Comparison of ENCODE assay signal across 8 cellular contexts in the genomic region with DNA sequence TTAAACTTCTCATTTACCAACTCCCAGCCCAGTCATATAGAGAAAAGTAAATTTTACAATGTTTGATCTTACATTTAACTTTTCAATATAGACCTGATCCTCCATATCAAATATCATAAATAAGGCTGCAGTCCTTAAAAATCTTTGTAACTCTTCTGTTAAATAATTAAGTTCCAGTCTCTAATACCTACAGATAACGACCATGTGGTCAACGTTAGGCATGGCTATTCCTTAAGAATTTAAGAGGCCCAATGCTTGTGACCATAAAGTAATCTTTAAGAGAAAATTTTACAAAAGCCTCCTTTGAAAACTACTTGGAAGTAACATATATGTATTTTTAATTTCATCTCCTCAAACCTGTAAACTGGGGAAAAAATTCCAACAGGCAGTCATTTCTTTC. TPM values are rescaled to one million over a fixed set of nuclear protein-coding genes. Genes with fewer than 3 reads are reported as not detected.
A peak's percentile ranks its signal among the peaks of the same experiment; 100 is the strongest.
DNase-seq lines count a peak whose midpoint lies in the region; TF ChIP-seq lines count a peak whose summit lies in the region.

No MANE protein-coding gene starts in this region.

- peaks cover 2% of the 10 kb centered on the region for H3K79me1 ChIP-seq in H9 (ENCODE audit: insufficient read depth, low read depth, low read length, poor library complexity, severe bottlenecking)

- no peak overlapping the region for H4K91ac ChIP-seq in H9 (ENCODE audit: insufficient read length, low read depth, low read length)

- H3K4ac ChIP-seq in H9 (ENCODE audit: low read depth, low read length), result no peak overlapping the region

- H3K9ac ChIP-seq in BLaER1 treated with 17β-estradiol and CSF1 and Interleukin-3, amounts not matched to agents 10 nM and 100 nM, result peak overlapping the region; percentile 74 to 96 (median 91); a peak in 21 of 22 replicates
- peak overlapping the region; percentile 69 for H3K9ac ChIP-seq in H9 (ENCODE audit: extremely low read depth, insufficient read length, low read length)

- CTCF ChIA-PET in activated CD4-positive, alpha-beta memory T cell treated with anti-CD3 and anti-CD28 coated beads, Interleukin-2, amount 10 ng/mL, durations not matched to agents 7 days and 5 days (lab: Charles Lee), result interaction anchor here (0.7 kb wide), 1 partner anchor 19 kb away, joined by 3 read pairs; no protein-coding TSS in a partner anchor

- H2BK120ac ChIP-seq in H9 (ENCODE audit: low read depth, low read length, poor library complexity, severe bottlenecking), result no peak overlapping the region

- no peak overlapping the region for H2BK12ac ChIP-seq in H9 (ENCODE audit: insufficient read length, low read depth, low read length)

- H3K27me3 ChIP-seq in BLaER1 treated with 17β-estradiol and CSF1 and Interleukin-3, amounts not matched to agents 10 nM and 100 nM, result no peaks in the 10 kb centered on the region
- H3K27me3 ChIP-seq in H9 (ENCODE audit: insufficient read depth, low read length) (no peaks in the 10 kb centered on the region), dorsolateral prefrontal cortex (no peaks in the 10 kb centered on the region)

- H3K4me1 ChIP-seq in BLaER1 treated with 17β-estradiol and CSF1 and Interleukin-3, amounts not matched to agents 10 nM and 100 nM, result peaks cover 54 to 75% (median 66%) of the 10 kb centered on the region in 10 experiments
- no peaks in the 10 kb centered on the region; the same call in 1 of the 2 replicates for H3K4me1 ChIP-seq in H9 (ENCODE audit: insufficient read depth, low read length)

- H3K14ac ChIP-seq in H9 (ENCODE audit: insufficient read depth, low read length), result no peak overlapping the region

- POLR2A ChIA-PET in activated CD4-positive, alpha-beta memory T cell treated with anti-CD3 and anti-CD28 coated beads, Interleukin-2, amount 10 ng/mL, durations not matched to agents 7 days and 5 days (lab: Charles Lee), result interaction anchor here (1.0 to 4.0 kb wide), 4 partner anchors 10 to 21 kb away, joined by 3 to 25 read pairs (median 8); a partner anchor contains a TSS

- peaks cover 23 to 35% (median 24%) of the 10 kb centered on the region in 3 experiments; a peak in 6 of 7 replicates for H3K36me3 Mint-ChIP-seq in H9 (ENCODE audit: insufficient read depth in 1 of 3, low read depth in 3 of 3)
- H3K36me3 Mint-ChIP-seq in activated CD4-positive, alpha-beta memory T cell treated with anti-CD3 and anti-CD28 coated beads, Interleukin-2, amount 10 ng/mL, durations not matched to agents 7 days and 5 days (ENCODE audit: low read depth), result peaks cover 71% of the 10 kb centered on the region

- H3K4me2 ChIP-seq in BLaER1 treated with 17β-estradiol and CSF1 and Interleukin-3, amounts not matched to agents 10 nM and 100 nM, result peak overlapping the region; percentile 76 to 98 (median 84)
- peak overlapping the region; percentile 72 for H3K4me2 ChIP-seq in H9 (ENCODE audit: insufficient read depth, insufficient read length, low read length)

- no peak overlapping the region for H4K5ac ChIP-seq in H9 (ENCODE audit: insufficient read length, low read depth, low read length)

- DNase-seq in H9, result no peak
- no peak for DNase-seq in activated CD4-positive, alpha-beta memory T cell treated with anti-CD3 and anti-CD28 coated beads, Interleukin-2, amount 10 ng/mL, durations not matched to agents 7 days and 5 days
- no peak for DNase-seq in UCSD-AML1 (lab: John Stamatoyannopoulos, UW; ENCODE audit: unreplicated experiment)
- no peak for DNase-seq in stimulated activated CD4-positive, alpha-beta T cell treated with anti-CD3 and anti-CD28 coated beads, Interleukin-4, amount 100 ng/mL, for 1 hour
- DNase-seq in midbrain (lab: John Stamatoyannopoulos, UW), result no peak
- DNase-seq in dorsolateral prefrontal cortex, result no peak

- no peak overlapping the region for H2AFZ ChIP-seq in H9 (ENCODE audit: low read length)

- no CpG with 5 or more reads among the region's 2 CpGs for WGBS in H9 (ENCODE audit: extremely low coverage, insufficient read length, low lambda C conversion rate)

- no peak overlapping the region for H2AK5ac ChIP-seq in H9 (ENCODE audit: insufficient read length, low read length)

- intact Hi-C loops in dorsolateral prefrontal cortex (cut with DNase I), result no loop called here

- peaks cover 67% of the 10 kb centered on the region for H3K79me2 ChIP-seq in H9 (ENCODE audit: insufficient read depth, low read length)

- H2BK5ac ChIP-seq in H9 (ENCODE audit: insufficient read length, low read length), result no peak overlapping the region

- no peak overlapping the region for H4K8ac ChIP-seq in H9 (replicated peaks; ENCODE audit: insufficient read length, low read depth, low read length)

- peak overlapping the region; percentile 92 to 98 for H3K4me3 Mint-ChIP-seq in H9
- peak overlapping the region; percentile 90 for H3K4me3 Mint-ChIP-seq in activated CD4-positive, alpha-beta memory T cell treated with anti-CD3 and anti-CD28 coated beads, Interleukin-2, amount 10 ng/mL, durations not matched to agents 7 days and 5 days

- H2BK20ac ChIP-seq in H9 (ENCODE audit: low read depth, low read length, poor library complexity, severe bottlenecking), result no peak overlapping the region

- H3K27me3 Mint-ChIP-seq in H9 (ENCODE audit: low read depth), result no peaks in the 10 kb centered on the region; the same call in 1 of the 2 replicates
- H3K27me3 Mint-ChIP-seq in activated CD4-positive, alpha-beta memory T cell treated with anti-CD3 and anti-CD28 coated beads, Interleukin-2, amount 10 ng/mL, durations not matched to agents 7 days and 5 days, result no peaks in the 10 kb centered on the region

- H2BK15ac ChIP-seq in H9 (ENCODE audit: low read depth, low read length), result no peak overlapping the region

- H3K27ac ChIP-seq in BLaER1 treated with 17β-estradiol and CSF1 and Interleukin-3, amounts not matched to agents 10 nM and 100 nM, result peak overlapping the region in 9 of 11 experiments; percentile 86 to 97 (median 95); a peak in 14 of 22 replicates
- H3K27ac ChIP-seq in H9 (ENCODE audit: insufficient read length, low read depth, low read length), result no peak overlapping the region
- H3K27ac ChIP-seq in dorsolateral prefrontal cortex, result no peak overlapping the region

- H4K20me1 ChIP-seq in BLaER1 treated with 17β-estradiol and CSF1 and Interleukin-3, amounts not matched to agents 10 nM and 100 nM, result peaks cover 16 to 82% (median 64%) of the 10 kb centered on the region in 11 experiments
- H4K20me1 ChIP-seq in H9 (ENCODE audit: control insufficient read depth, insufficient read depth, insufficient read length), result no peaks in the 10 kb centered on the region

- no peak overlapping the region for H3K18ac ChIP-seq in H9 (ENCODE audit: insufficient read length, low read depth, low read length)

- H3K9me3 ChIP-seq in BLaER1 treated with 17β-estradiol and CSF1 and Interleukin-3, amounts not matched to agents 10 nM and 100 nM (replicated peaks in 1 of 11), result peaks cover 0 to 8% (median 0%) of the 10 kb centered on the region in 11 experiments; a peak in 3 of 22 replicates
- H3K9me3 ChIP-seq in H9 (ENCODE audit: control insufficient read depth, low read depth, low read length), result no peaks in the 10 kb centered on the region
- H3K9me3 ChIP-seq in iPS-18c (ENCODE audit: control insufficient read depth, insufficient read depth, low read length), result no peaks in the 10 kb centered on the region

- H3K27ac Mint-ChIP-seq in H9, result no peak overlapping the region; a peak in 1 of 7 replicates
- H3K27ac Mint-ChIP-seq in activated CD4-positive, alpha-beta memory T cell treated with anti-CD3 and anti-CD28 coated beads, Interleukin-2, amount 10 ng/mL, durations not matched to agents 7 days and 5 days, result peak overlapping the region; percentile 54

- peaks cover 48 to 52% of the 10 kb centered on the region in 2 experiments for H3K4me1 Mint-ChIP-seq in H9
- peaks cover 61% of the 10 kb centered on the region for H3K4me1 Mint-ChIP-seq in activated CD4-positive, alpha-beta memory T cell treated with anti-CD3 and anti-CD28 coated beads, Interleukin-2, amount 10 ng/mL, durations not matched to agents 7 days and 5 days

- H3K56ac ChIP-seq in H9 (ENCODE audit: insufficient read length, low read depth, low read length), result no peak overlapping the region

- H3T11ph ChIP-seq in H9 (ENCODE audit: low read length), result no peak overlapping the region

- H3K36me3 ChIP-seq in BLaER1 treated with 17β-estradiol and CSF1 and Interleukin-3, amounts not matched to agents 10 nM and 100 nM, result peaks cover 0 to 60% (median 39%) of the 10 kb centered on the region in 11 experiments; a peak in 19 of 22 replicates

- peaks cover 9% of the 10 kb centered on the region for H3K23me2 ChIP-seq in H9 (ENCODE audit: insufficient read length, low read depth, low read length, poor library complexity, severe bottlenecking)

- no peaks in the 10 kb centered on the region; a peak in 1 of 5 replicates for H3K9me3 Mint-ChIP-seq in H9
- H3K9me3 Mint-ChIP-seq in activated CD4-positive, alpha-beta memory T cell treated with anti-CD3 and anti-CD28 coated beads, Interleukin-2, amount 10 ng/mL, durations not matched to agents 7 days and 5 days, result no peaks in the 10 kb centered on the region

- peak overlapping the region in 9 of 10 experiments; percentile 89 to 100 (median 99); a peak in 19 of 20 replicates for H3K4me3 ChIP-seq in BLaER1 treated with 17β-estradiol and CSF1 and Interleukin-3, amounts not matched to agents 10 nM and 100 nM
- peak overlapping the region; percentile 38 for H3K4me3 ChIP-seq in iPS-18c (ENCODE audit: insufficient read depth, low read depth, low read length)
- no peak overlapping the region for H3K4me3 ChIP-seq in dorsolateral prefrontal cortex

- TF ChIP-seq CTCF in H9 (conservative IDR thresholded peaks at IDR 0.05) (no peak), dorsolateral prefrontal cortex (IDR thresholded peaks at IDR 0.05 in 54 of 56, conservative IDR thresholded peaks at IDR 0.05 in 2 of 56; ENCODE audit: low read depth in 1 of 56, partially characterized antibody in 56 of 56) (no peak)

- no peak overlapping the region for H3K23ac ChIP-seq in H9 (ENCODE audit: insufficient read length, low read depth, low read length)

RNA-seq across cellular contexts. Expression of a gene that starts 1.6 kb away (rescaled TPM):
- 43.2 and 47.6 TPM in 2 replicates for total RNA-seq in H9 (2021)
- total RNA-seq in activated CD4-positive, alpha-beta memory T cell treated with anti-CD3 and anti-CD28 coated beads, Interleukin-2, amount 10 ng/mL, durations not matched to agents 7 days and 5 days, result 10 to 100 TPM; 68.7 to 71.2 TPM
- 1 to 10 TPM; 1.0 to 4.6 (median 2.7) TPM for total RNA-seq in dorsolateral prefrontal cortex

RNA-seq across cellular contexts. Expression of a gene that starts 21.3 kb away (rescaled TPM):
- total RNA-seq in H9 (2021) (26.5 and 29.2 TPM in 2 replicates), dorsolateral prefrontal cortex (10 to 100 TPM; 13.7 to 29.4 (median 20.7) TPM)
- total RNA-seq in activated CD4-positive, alpha-beta memory T cell treated with anti-CD3 and anti-CD28 coated beads, Interleukin-2, amount 10 ng/mL, durations not matched to agents 7 days and 5 days, result 10 to 100 TPM; 20.8 to 21.5 TPM

Comparison
In these comparisons a context has a peak if more than half of its experiments do, and no peak if none do; other contexts are left out.
1. H3K27ac ChIP-seq: peak in BLaER1 treated with 17β-estradiol and CSF1 and Interleukin-3, amounts not matched to agents 10 nM and 100 nM (9 of 11); none in H9 (single experiment) and dorsolateral prefrontal cortex (0 of 59).
2. H3K4me3 ChIP-seq: peak in BLaER1 treated with 17β-estradiol and CSF1 and Interleukin-3, amounts not matched to agents 10 nM and 100 nM (9 of 10) and iPS-18c (single experiment); none in dorsolateral prefrontal cortex (0 of 59).